8 cellular contexts compared by ENCODE assay signal in the genomic region with DNA sequence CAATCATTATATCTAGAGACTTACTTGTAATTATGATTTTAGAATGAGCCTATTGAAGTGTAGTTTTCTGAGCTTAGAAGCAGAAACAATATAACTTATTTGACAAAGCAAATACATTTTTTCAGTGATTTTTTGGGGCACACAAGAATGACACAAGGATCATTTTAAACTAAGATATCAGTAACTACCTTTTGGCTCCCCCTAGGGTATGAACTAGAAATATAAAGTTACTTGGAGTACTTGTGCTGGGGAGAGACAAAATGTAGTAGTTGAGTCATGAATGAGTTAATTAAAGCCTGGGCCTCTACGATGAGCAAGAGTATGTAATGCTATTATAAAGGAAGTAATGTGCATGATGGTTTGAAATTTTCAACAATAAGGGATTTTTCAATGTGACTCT.
DNase-seq lines count a peak whose midpoint lies in the region; ATAC-seq and TF ChIP-seq lines count a peak whose summit lies in the region.

No MANE protein-coding gene starts in this region.

- peak; percentile 7 for TF ChIP-seq CTCF in cardiac fibroblast (IDR thresholded peaks at IDR 0.05; ENCODE audit: low read depth, low read length)

- no peak overlapping the region for H3K4me3 ChIP-seq in cardiac fibroblast (replicated peaks in 1 of 2; ENCODE audit: low read depth in 2 of 2, low read length in 2 of 2)

- ATAC-seq in HG02588 (IDR thresholded peaks at IDR 0.05; ENCODE audit: unreplicated experiment), result no peak

- DNase-seq in NCI-H2029 treated with DMSO at 0.1 percent for 48 hours (lab: John Stamatoyannopoulos, UW) (peak; percentile 18), NCI-H2029 (lab: John Stamatoyannopoulos, UW) (no peak), M059J (ENCODE audit: low read depth) (peak; percentile 47), cardiac fibroblast (ENCODE audit: low read depth in 2 of 2) (peak; percentile 25 to 45), pons (ENCODE audit: low spot score) (peak; percentile 35), NCI-H345 (lab: John Stamatoyannopoulos, UW) (no peak), anterior cingulate cortex (lab: John Stamatoyannopoulos, UW) (no peak)

Comparison
In these comparisons a context has a peak if more than half of its experiments do, and no peak if none do; other contexts are left out.
1. DNase-seq: peak in NCI-H2029 treated with DMSO at 0.1 percent for 48 hours (single experiment), M059J (single experiment), cardiac fibroblast (2 of 2) and pons (single experiment); none in NCI-H2029 (single experiment), NCI-H345 (single experiment) and anterior cingulate cortex (0 of 58).